27 cellular contexts compared by ENCODE assay signal in genomic region chr22:44018594-44018993, GRCh38. TPM values are rescaled to one million over a fixed set of nuclear protein-coding genes. Genes with fewer than 3 reads are reported as not detected.
DNase-seq lines count a peak whose midpoint lies in the region; ATAC-seq, FAIRE-seq and TF ChIP-seq lines count a peak whose summit lies in the region.
"Had no signal": no experiment of that assay in that cellular context is flagged by ENCODE, and none has a peak within 500 bp of the region (broad histone marks: within the 10 kb centered on the region; RNA-seq: fewer than 3 reads in every experiment).

No MANE protein-coding gene starts in this region.

- no peak for DNase-seq in left ventricle myocardium inferior
- DNase-seq in left cardiac atrium = no peak
- no peak for DNase-seq in H1 (ENCODE audit: low read depth in 1 of 2, low spot score in 2 of 2)
- peak; percentile 27 for DNase-seq in lower lobe of right lung
- DNase-seq in posterior vena cava (ENCODE audit: low spot score) = peak; percentile 64
- DNase-seq in NCI-H1092 treated with DMSO at 0.1 percent for 48 hours (lab: John Stamatoyannopoulos, UW) = no peak
- DNase-seq in epidermal melanocyte (ENCODE audit: insufficient read length, low spot score) = no peak
- DNase-seq: 8988T; ACHN; BE2C; C1 segment of cervical spinal cord; CD4-positive, alpha-beta memory T cell; CD4-positive, CD25-positive, alpha-beta regulatory T cell; CD8-positive, alpha-beta memory T cell; COR-L47; DMS 273 treated with DMSO at 0.1 percent for 48 hours; DMS153; DMS53; DMS79; DND-41; EL; GDM1 had no signal

- no peak overlapping the region for H3K14ac ChIP-seq in H1 (ENCODE audit: insufficient read length)

- peak overlapping the region; percentile 77; the same call in 1 of the 2 replicates for H4K8ac ChIP-seq in H1 (ENCODE audit: extremely low read depth, insufficient read depth, low read length)

- TF ChIP-seq CTCF in left ventricle myocardium inferior (IDR thresholded peaks at IDR 0.05; ENCODE audit: borderline replicate concordance) (no peak), H1 (IDR thresholded peaks at IDR 0.05; ENCODE audit: control extremely low read depth in 1 of 3, insufficient read depth in 1 of 3, low read depth in 1 of 3, low read length in 3 of 3) (no peak), lower lobe of right lung (IDR thresholded peaks at IDR 0.05) (no peak)

- no peak for FAIRE-seq in H1 (lab: Jason Lieb, UNC)
- FAIRE-seq: A204.1, GM12878, GM12892, GM18507 had no signal

- no peak for TF ChIP-seq POLR2A in H1 (IDR thresholded peaks at IDR 0.05; ENCODE audit: control extremely low read depth in 1 of 2, low read depth in 2 of 2, low read length in 2 of 2)

- H2AK5ac ChIP-seq in H1 (ENCODE audit: low read depth, low read length) = no peak overlapping the region

- no peak overlapping the region for H2BK12ac ChIP-seq in H1 (ENCODE audit: low read depth, low read length)

- H2BK15ac ChIP-seq in H1 (ENCODE audit: low read length) = no peak overlapping the region

- H3K56ac ChIP-seq in H1 (replicated peaks; ENCODE audit: insufficient read length, low read depth, low read length) = no peak overlapping the region

- H3K4me3 ChIP-seq in left ventricle myocardium inferior = no peak overlapping the region
- H3K4me3 ChIP-seq in H1 (ENCODE audit: extremely low read depth in 1 of 4, insufficient read depth in 2 of 4, low read depth in 3 of 4, low read length in 4 of 4) = no peak overlapping the region
- H3K4me3 ChIP-seq in lower lobe of right lung = no peak overlapping the region
- H3K4me3 ChIP-seq: BLaER1, GM12878 had no signal

- no peaks in the 10 kb centered on the region for H4K20me1 ChIP-seq in H1 (replicated peaks in 1 of 2; ENCODE audit: control insufficient read depth in 1 of 2, insufficient read depth in 2 of 2, low read length in 2 of 2)
- H4K20me1 ChIP-seq: BLaER1 had no signal

- intact Hi-C loops in left ventricle myocardium inferior (cut with micrococcal nuclease) (no loop called here), left cardiac atrium (cut with DNase I) (no loop called here), lower lobe of right lung (cut with DNase I) (no loop called here), posterior vena cava (cut with DNase I) (no loop called here)

- H4K5ac ChIP-seq in H1 (ENCODE audit: insufficient read length, low read depth, low read length) = no peak overlapping the region

- H3K23me2 ChIP-seq in H1 (ENCODE audit: low read depth, low read length) = no peaks in the 10 kb centered on the region

- H3K9ac ChIP-seq in H1 (replicated peaks in 1 of 4; ENCODE audit: extremely low read depth in 1 of 4, low read depth in 3 of 4, low read length in 3 of 4) = no peak overlapping the region
- H3K9ac ChIP-seq: BLaER1 had no signal

- H3K9me3 ChIP-seq in left ventricle myocardium inferior (replicated peaks) (no peaks in the 10 kb centered on the region), H1 (ENCODE audit: insufficient read depth in 2 of 2, low read depth in 1 of 2, low read length in 1 of 2) (no peaks in the 10 kb centered on the region), lower lobe of right lung (no peaks in the 10 kb centered on the region)
- H3K9me3 ChIP-seq: BE2C, BLaER1 had no signal

- H3K36me3 ChIP-seq in left ventricle myocardium inferior (no peaks in the 10 kb centered on the region), H1 (ENCODE audit: control insufficient read depth in 2 of 4, insufficient read depth in 4 of 4, low read length in 3 of 4) (no peaks in the 10 kb centered on the region), lower lobe of right lung (no peaks in the 10 kb centered on the region)
- H3K36me3 ChIP-seq: BE2C, BLaER1 had no signal

- ATAC-seq in left cardiac atrium = no peak
- no peak for ATAC-seq in lower lobe of right lung
- ATAC-seq: GM12878 had no signal

- no peak overlapping the region for H2BK20ac ChIP-seq in H1 (ENCODE audit: low read length)

- no peak overlapping the region for H2AFZ ChIP-seq in H1 (ENCODE audit: low read length)

- H3K79me1 ChIP-seq in H1 (ENCODE audit: low read depth, low read length) = no peaks in the 10 kb centered on the region; the same call in 1 of the 2 replicates

- no peak for TF ChIP-seq RAD21 in H1 (IDR thresholded peaks at IDR 0.05 in 1 of 2, conservative IDR thresholded peaks at IDR 0.05 in 1 of 2; ENCODE audit: low read depth in 2 of 2, low read length in 2 of 2)

- H3K4me1 ChIP-seq in left ventricle myocardium inferior (peaks cover 37% of the 10 kb centered on the region), H1 (replicated peaks in 1 of 4; ENCODE audit: control insufficient read depth in 3 of 4, insufficient read depth in 4 of 4, low read length in 3 of 4) (peaks cover 0 to 2% (median under 1%) of the 10 kb centered on the region in 4 experiments; a peak in 3 of 7 replicates), lower lobe of right lung (peaks cover 7% of the 10 kb centered on the region)
- H3K4me1 ChIP-seq: BE2C had no signal

- H3K79me2 ChIP-seq in H1 (ENCODE audit: control insufficient read depth in 1 of 2, insufficient read depth in 2 of 2, low read length in 2 of 2) = no peaks in the 10 kb centered on the region

- no peak overlapping the region for H2BK120ac ChIP-seq in H1 (replicated peaks; ENCODE audit: low read depth, low read length)

- no peak overlapping the region for H2BK5ac ChIP-seq in H1 (ENCODE audit: low read depth, low read length)

- POLR2A ChIA-PET in H1 (lab: Charles Lee; ENCODE audit: partially characterized antibody) = interaction anchor here (0.6 kb wide), 1 partner anchor 224 kb away, joined by 4 read pairs; no protein-coding TSS in a partner anchor

- H4K91ac ChIP-seq in H1 (replicated peaks; ENCODE audit: insufficient read length, low read length) = no peak overlapping the region

- no peak overlapping the region for H3K4me2 ChIP-seq in H1 (ENCODE audit: insufficient read depth in 1 of 2, low read depth in 2 of 2, low read length in 2 of 2)
- H3K4me2 ChIP-seq: BLaER1 had no signal

- whole genome bisulfite sequencing in H1 (ENCODE audit: extremely low coverage in 1 of 2, insufficient coverage in 1 of 2, insufficient read length in 1 of 2, insufficient replicate concordance in 2 of 2, low coverage in 1 of 2, low lambda C conversion rate in 2 of 2, missing lambda C conversion rate in 1 of 2), 2 experiments = 92% methylated on average over 9 of the region's 9 CpGs; no CpG with 5 or more reads in 1 of the 2 experiments

- no peak overlapping the region for H3K18ac ChIP-seq in H1 (ENCODE audit: extremely low read depth, low read length)

- H3K27me3 ChIP-seq in left ventricle myocardium inferior (ENCODE audit: low read depth) = no peaks in the 10 kb centered on the region
- H3K27me3 ChIP-seq in H1 (replicated peaks in 1 of 4; ENCODE audit: control insufficient read depth in 3 of 4, extremely low read depth in 1 of 4, insufficient read depth in 3 of 4, low read length in 3 of 4) = peaks cover 0 to under 1% (median 0%) of the 10 kb centered on the region in 4 experiments; a peak in 2 of 7 replicates
- H3K27me3 ChIP-seq in lower lobe of right lung (ENCODE audit: low read depth) = no peaks in the 10 kb centered on the region
- H3K27me3 ChIP-seq: BE2C had no signal

- H3K4ac ChIP-seq in H1 (replicated peaks; ENCODE audit: insufficient read length, low read depth, low read length) = no peak overlapping the region

- CTCF ChIA-PET in H1 (lab: Charles Lee; ENCODE audit: partially characterized antibody) = no interaction called here

- H3K27ac ChIP-seq in left ventricle myocardium inferior (replicated peaks) (peak overlapping the region; percentile 71), H1 (ENCODE audit: low read depth, low read length) (no peak overlapping the region), lower lobe of right lung (no peak overlapping the region)
- H3K27ac ChIP-seq: BLaER1 had no signal

- no peak overlapping the region for H3K23ac ChIP-seq in H1 (ENCODE audit: insufficient read length)

- no peak for TF ChIP-seq EP300 in H1 (IDR thresholded peaks at IDR 0.05; ENCODE audit: borderline replicate concordance in 1 of 2, low read depth in 2 of 2, low read length in 2 of 2)

TF ChIP-seq in H1, 55 proteins besides CTCF, POLR2A, EP300 and RAD21 (continues in another document):
- no peak for TF ChIP-seq CHD1 (IDR thresholded peaks at IDR 0.05; ENCODE audit: low read depth, low read length)
- no peak for TF ChIP-seq NRF1 (IDR thresholded peaks at IDR 0.05; ENCODE audit: low read depth, low read length)
- TF ChIP-seq SUZ12 (IDR thresholded peaks at IDR 0.05; ENCODE audit: low read length) = no peak
- no peak for TF ChIP-seq RBBP5 (IDR thresholded peaks at IDR 0.05; ENCODE audit: borderline replicate concordance, low read depth, low read length)
- no peak for TF ChIP-seq KDM5A (IDR thresholded peaks at IDR 0.05; ENCODE audit: low read length)
- no peak for TF ChIP-seq EZH2 (IDR thresholded peaks at IDR 0.05; ENCODE audit: low read depth, low read length, severe bottlenecking)
- TF ChIP-seq TCF12 (IDR thresholded peaks at IDR 0.05; ENCODE audit: low read depth, low read length) = no peak
- TF ChIP-seq, protein P1, sequence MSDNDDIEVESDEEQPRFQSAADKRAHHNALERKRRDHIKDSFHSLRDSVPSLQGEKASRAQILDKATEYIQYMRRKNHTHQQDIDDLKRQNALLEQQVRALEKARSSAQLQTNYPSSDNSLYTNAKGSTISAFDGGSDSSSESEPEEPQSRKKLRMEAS (IDR thresholded peaks at IDR 0.05) = no peak
- no peak for TF ChIP-seq SRF (IDR thresholded peaks at IDR 0.05; ENCODE audit: low read depth, low read length)
- TF ChIP-seq CREB1 (IDR thresholded peaks at IDR 0.05) = no peak
- no peak for TF ChIP-seq SAP30 (IDR thresholded peaks at IDR 0.05; ENCODE audit: insufficient read depth, insufficient replicate concordance, low read length)
- TF ChIP-seq CEBPB (IDR thresholded peaks at IDR 0.05; ENCODE audit: low read depth, low read length) = no peak
- no peak for TF ChIP-seq RNF2 (IDR thresholded peaks at IDR 0.05; ENCODE audit: borderline replicate concordance, low read depth, low read length, missing control alignments, poor library complexity, severe bottlenecking)
- TF ChIP-seq SIN3A (conservative IDR thresholded peaks at IDR 0.05 in 1 of 2, IDR thresholded peaks at IDR 0.05 in 1 of 2; ENCODE audit: low read depth in 1 of 2, low read length in 2 of 2) = no peak

RNA-seq across cellular contexts. Expression of gene PARVB, which starts 5.5 kb away (rescaled TPM):
- 155 TPM for total RNA-seq in left ventricle myocardium inferior
- 100 to 1,000 TPM in 1 of 2 donors, 10 to 100 TPM in 1; 95.5 to 113 TPM for total RNA-seq in left cardiac atrium
- 18.6 and 19.4 TPM in 2 replicates for total RNA-seq in H1 (2021; fragmentation: NEBNext Ultra II Directional; extraction: Animal tissue kit (Norgen Biotek cat#: 25700))
- 14.5 and 18.4 TPM in 2 replicates for polyA plus RNA-seq in H1 (2011; rRNA removed)
- 17.5 TPM for polyA plus RNA-seq in H1 (2011; cell fraction: cytosol; rRNA removed)
- 14.7 TPM for polyA plus RNA-seq in H1 (2011; cell fraction: nucleus; rRNA removed)
- 10.9 to 16.8 TPM (median 14.0 TPM) in 4 replicates for polyA plus RNA-seq in H1 (2012, experiment 1 of 2)
- polyA plus RNA-seq in H1 (2012, experiment 2 of 2) = 10.7 TPM
- polyA plus RNA-seq in H1 (2013, experiment 1 of 2) = 7.5 TPM
- polyA plus RNA-seq in H1 (2013, experiment 2 of 2) = 7.3 TPM
- 7.6 and 7.7 TPM in 2 replicates for polyA minus RNA-seq in H1 (2011; rRNA and poly(A)+ RNA removed)
- polyA minus RNA-seq in H1 (2011; cell fraction: cytosol; rRNA and poly(A)+ RNA removed) = 5.4 TPM
- 2.2 TPM for polyA minus RNA-seq in H1 (2011; cell fraction: nucleus; rRNA and poly(A)+ RNA removed)
- total RNA-seq in lower lobe of right lung = 44.7 TPM
- total RNA-seq in posterior vena cava = 10 to 100 TPM; 49.6 to 51.1 TPM

Comparison
In these comparisons a context has a peak if more than half of its experiments do, and no peak if none do; other contexts are left out.
1. DNase-seq: peak in lower lobe of right lung (single experiment) and posterior vena cava (single experiment); none in left ventricle myocardium inferior (single experiment), left cardiac atrium (single experiment), H1 (0 of 2), NCI-H1092 treated with DMSO at 0.1 percent for 48 hours (single experiment) and epidermal melanocyte (single experiment).